ENCODE assay signal across 10 cellular contexts in genomic region chr12:55726911-55727310, GRCh38. TPM values are rescaled to one million over a fixed set of nuclear protein-coding genes. Genes with fewer than 3 reads are reported as not detected.
DNase-seq lines count a peak whose midpoint lies in the region; ATAC-seq and TF ChIP-seq lines count a peak whose summit lies in the region.
"Had no signal": no experiment of that assay in that cellular context is flagged by ENCODE, and none has a peak within 500 bp of the region (broad histone marks: within the 10 kb centered on the region; RNA-seq: fewer than 3 reads in every experiment).

No MANE protein-coding gene starts in this region.

- no peaks in the 10 kb centered on the region for H3K9me2 ChIP-seq in PC-3 (replicated peaks; ENCODE audit: low read length)

- peaks cover 8% of the 10 kb centered on the region for H4K20me1 ChIP-seq in PC-3 (ENCODE audit: low read length)

- DNase-seq in AG10803 (ENCODE audit: low read depth) (no peak), PC-3 (no peak), endodermal cell (no peak), neural crest cell (ENCODE audit: low read depth, low spot score) (no peak), DMS53 (lab: John Stamatoyannopoulos, UW) (no peak), caudate nucleus (lab: John Stamatoyannopoulos, UW) (no peak)
- DNase-seq: activated CD4-positive, alpha-beta T cell treated with anti-CD3 and anti-CD28 coated beads, Interleukin-2, amount 50 U/mL, for 48 hours had no signal

- H3K27me3 ChIP-seq in PC-3 (ENCODE audit: low read length) (no peaks in the 10 kb centered on the region), endodermal cell (ENCODE audit: control insufficient read depth, insufficient read depth, low read length, poor library complexity, severe bottlenecking) (no peaks in the 10 kb centered on the region)

- H3K9me3 Mint-ChIP-seq in endodermal cell (no peaks in the 10 kb centered on the region), neural crest cell (no peaks in the 10 kb centered on the region)

- no peaks in the 10 kb centered on the region for H3F3A ChIP-seq in PC-3 (ENCODE audit: low read length, unreplicated experiment)

- POLR2A ChIA-PET in PC-3 (lab: Charles Lee; ENCODE audit: unreplicated experiment), result no interaction called here

- H3K27ac Mint-ChIP-seq in endodermal cell (peak overlapping the region; percentile 77), neural crest cell (ENCODE audit: unreplicated experiment) (no peak overlapping the region)

- H3K4me1 Mint-ChIP-seq in endodermal cell, result peaks cover 28% of the 10 kb centered on the region
- peaks cover 46% of the 10 kb centered on the region for H3K4me1 Mint-ChIP-seq in neural crest cell

- peaks cover 39% of the 10 kb centered on the region for H3K36me3 Mint-ChIP-seq in endodermal cell (ENCODE audit: low read depth)
- H3K36me3 Mint-ChIP-seq in neural crest cell (ENCODE audit: low read depth), result peaks cover 8% of the 10 kb centered on the region

- H3K79me2 ChIP-seq in PC-3 (ENCODE audit: low read length), result peaks cover 37% of the 10 kb centered on the region

- peaks cover 27% of the 10 kb centered on the region for H3K36me3 ChIP-seq in PC-3 (ENCODE audit: low read depth, low read length)
- peaks cover 50% of the 10 kb centered on the region for H3K36me3 ChIP-seq in endodermal cell (ENCODE audit: control insufficient read depth, insufficient read depth, low read length)

- H3K4me1 ChIP-seq in PC-3 (ENCODE audit: insufficient read depth, low read length) (peaks cover 35% of the 10 kb centered on the region), endodermal cell (ENCODE audit: control insufficient read depth, insufficient read depth, low read length) (peaks cover 8% of the 10 kb centered on the region)

- no TSS peak for BruUV-seq in PC-3 (replicated peaks; lab: Mats Ljungman, UMichigan)

- no peak for ATAC-seq in PC-3
- ATAC-seq in GM19455 (IDR thresholded peaks at IDR 0.05; ENCODE audit: unreplicated experiment), result no peak
- ATAC-seq in HG03097 (IDR thresholded peaks at IDR 0.05; ENCODE audit: low FRiP score, unreplicated experiment), result no peak

- H3K4me3 ChIP-seq in AG10803 (ENCODE audit: low read length) (peak overlapping the region; percentile 95), PC-3 (ENCODE audit: low read length) (peak overlapping the region; percentile 88), endodermal cell (ENCODE audit: low read length) (peak overlapping the region; percentile 92)

- WGBS in endodermal cell (ENCODE audit: insufficient coverage in 1 of 2, insufficient read length in 1 of 2), 2 experiments, result 70 to 95% methylated on average over 3 to 10 of the region's 10 CpGs

- H3K4me2 ChIP-seq in PC-3 (ENCODE audit: low read length), result peak overlapping the region; percentile 99

- no peak overlapping the region for H2AFZ ChIP-seq in PC-3 (ENCODE audit: low read length)

- H3K4me3 Mint-ChIP-seq in endodermal cell, result peak overlapping the region; percentile 85
- peak overlapping the region; percentile 94 for H3K4me3 Mint-ChIP-seq in neural crest cell

- CTCF ChIA-PET in PC-3 (lab: Charles Lee), result interaction anchor here (0.6 to 0.9 kb wide), 2 partner anchors 10 to 20 kb away, joined by 3 to 8 read pairs; no protein-coding TSS in a partner anchor

- intact Hi-C loops in PC-3 (cut with micrococcal nuclease), result no loop called here

- peak overlapping the region; percentile 97 for H3K9ac ChIP-seq in PC-3 (ENCODE audit: low read length)
- H3K9ac ChIP-seq in endodermal cell (ENCODE audit: extremely low read depth, low read length, poor library complexity, severe bottlenecking), result peak overlapping the region; percentile 84

- no peak for TF ChIP-seq CTCF in AG10803 (conservative IDR thresholded peaks at IDR 0.05; ENCODE audit: low read length)
- TF ChIP-seq CTCF in PC-3 (conservative IDR thresholded peaks at IDR 0.05; ENCODE audit: low read depth, low read length), result no peak
- no peak for TF ChIP-seq CTCF in endodermal cell (conservative IDR thresholded peaks at IDR 0.05)
- no peak for TF ChIP-seq CTCF in neural crest cell (conservative IDR thresholded peaks at IDR 0.05)

- peak overlapping the region; percentile 98 for H3K27ac ChIP-seq in PC-3 (ENCODE audit: low read length)
- H3K27ac ChIP-seq in endodermal cell (ENCODE audit: low read depth, low read length), result no peak overlapping the region
- no peak overlapping the region for H3K27ac ChIP-seq in caudate nucleus (ENCODE audit: low read depth, low read length)

- no peaks in the 10 kb centered on the region for H3K27me3 Mint-ChIP-seq in endodermal cell (ENCODE audit: insufficient read depth)
- H3K27me3 Mint-ChIP-seq in neural crest cell (ENCODE audit: low read depth), result no peaks in the 10 kb centered on the region

- H3K9me3 ChIP-seq in PC-3 (ENCODE audit: low read length), result no peaks in the 10 kb centered on the region
- H3K9me3 ChIP-seq in endodermal cell (ENCODE audit: control insufficient read depth, low read length), result no peaks in the 10 kb centered on the region
- H3K9me3 ChIP-seq: mucosa of descending colon had no signal

RNA-seq across cellular contexts. Expression of gene CD63, which starts 1.9 kb away (rescaled TPM):
- total RNA-seq in PC-3 (2014; rRNA removed) (784 and 869 TPM in 2 replicates), endodermal cell (1,000 to 10,000 TPM in 1 of 2 donors, 100 to 1,000 TPM in 1; 879 to 1,041 TPM), neural crest cell (535 and 560 TPM in 2 replicates)
- polyA plus RNA-seq in endodermal cell (2013, experiment 1 of 2), result 447 TPM
- polyA plus RNA-seq in endodermal cell (2013, experiment 2 of 2), result 444 TPM

RNA-seq across cellular contexts. Expression of gene RDH5, which starts 6.7 kb away (rescaled TPM):
- total RNA-seq in PC-3 (2014; rRNA removed) (4.6 and 5.1 TPM in 2 replicates), endodermal cell (1 to 10 TPM; 4.1 to 7.4 TPM), neural crest cell (10.4 and 14.2 TPM in 2 replicates)
- 4.7 TPM for polyA plus RNA-seq in endodermal cell (2013, experiment 1 of 2)
- polyA plus RNA-seq in endodermal cell (2013, experiment 2 of 2), result 3.5 TPM

RNA-seq across cellular contexts. Expression of gene BLOC1S1, which starts 11.1 kb away (rescaled TPM):
- total RNA-seq in PC-3 (2014; rRNA removed) (63.5 and 90.8 TPM in 2 replicates), endodermal cell (100 to 1,000 TPM in 1 of 2 donors, 10 to 100 TPM in 1; 95.1 to 102 TPM), neural crest cell (105 and 111 TPM in 2 replicates)
- polyA plus RNA-seq in endodermal cell (2013, experiment 1 of 2), result 93.0 TPM
- polyA plus RNA-seq in endodermal cell (2013, experiment 2 of 2), result 94.7 TPM

RNA-seq across cellular contexts. Expression of gene GDF11, which starts 16.0 kb away (rescaled TPM):
- total RNA-seq in PC-3 (2014; rRNA removed), result 7.1 and 17.4 TPM in 2 replicates
- 10 to 100 TPM; 29.8 to 33.0 TPM for total RNA-seq in endodermal cell
- 32.4 TPM for polyA plus RNA-seq in endodermal cell (2013, experiment 1 of 2)
- polyA plus RNA-seq in endodermal cell (2013, experiment 2 of 2), result 28.6 TPM
- total RNA-seq in neural crest cell, result 66.6 and 67.0 TPM in 2 replicates

RNA-seq across cellular contexts. Expression of gene ITGA7, which starts 19.2 kb away (rescaled TPM):
- 4.4 and 9.7 TPM in 2 replicates for total RNA-seq in PC-3 (2014; rRNA removed)
- total RNA-seq in endodermal cell, result 100 to 1,000 TPM; 106 to 122 TPM
- polyA plus RNA-seq in endodermal cell (2013, experiment 1 of 2), result 77.3 TPM
- 71.6 TPM for polyA plus RNA-seq in endodermal cell (2013, experiment 2 of 2)
- 57.9 and 63.7 TPM in 2 replicates for total RNA-seq in neural crest cell
